Comparison of ENCODE assay signal across 31 cellular contexts in genomic region chr2:39873586-39873985, GRCh38.
"Had no signal": no experiment of that assay in that cellular context is flagged by ENCODE, and none has a peak within 500 bp of the region (broad histone marks: within the 10 kb centered on the region; RNA-seq: fewer than 3 reads in every experiment).

No MANE protein-coding gene starts in this region.

- H3K4me1 ChIP-seq: neural progenitor cell, parathyroid adenoma, psoas muscle, spleen, upper lobe of right lung, uterus had no signal

- H3K4me2 ChIP-seq: neural progenitor cell, smooth muscle cell had no signal

- DNase-seq: natural killer cell; occipital lobe; ovary; posterior cingulate gyrus; psoas muscle; right cardiac atrium; spleen; stimulated activated CD4-positive, alpha-beta T cell treated with anti-CD3 and anti-CD28 coated beads, Interleukin-12 subunit alpha, Interleukin-12 subunit beta, amount 100 ng/mL, for 4 hours; stimulated activated CD4-positive, alpha-beta T cell treated with anti-CD3 and anti-CD28 coated beads, Interleukin-1b, Interleukin-23, amount 100 ng/mL, for 48 hours; stimulated activated CD4-positive, alpha-beta T cell treated with anti-CD3 and anti-CD28 coated beads, Interleukin-4, amount 100 ng/mL, for 1 hour; stimulated activated CD4-positive, alpha-beta T cell treated with anti-CD3 and anti-CD28 coated beads, Interleukin-4, amount 100 ng/mL, for 4 hours; stimulated activated CD8-positive, alpha-beta memory T cell treated with anti-CD3 and anti-CD28 coated beads, Interleukin-4, amount 100 ng/mL, for 48 hours; stimulated activated naive CD4-positive, alpha-beta T cell; stimulated activated naive CD8-positive, alpha-beta T cell treated with anti-CD3 and anti-CD28 coated beads, Interleukin-15, amount 100 ng/mL, for 72 hours; stimulated activated naive CD8-positive, alpha-beta T cell treated with anti-CD3 and anti-CD28 coated beads, Interleukin-15, Interleukin-2, amounts not matched to agents 100 U/mL and 50 U/mL, for 24 hours; substantia nigra; testis; tibial artery; transverse colon; upper lobe of right lung; uterus had no signal

- H3K4me1 Mint-ChIP-seq: natural killer cell; stimulated activated memory B cell treated with anti-CD40 and anti-IgM and Interleukin-4, amounts not matched to agents 10 μg/mL and 1 μg/mL and 100 μg/mL, for 72 hours; stimulated activated naive CD8-positive, alpha-beta T cell treated with anti-CD3 and anti-CD28 coated beads, Interleukin-15, amount 100 ng/mL, for 72 hours had no signal

- H3K4me3 Mint-ChIP-seq: natural killer cell; nephron; neural progenitor cell; stimulated activated memory B cell treated with anti-CD40 and anti-IgM and Interleukin-4, amounts not matched to agents 10 μg/mL and 1 μg/mL and 100 μg/mL, for 72 hours; stimulated activated naive CD8-positive, alpha-beta T cell treated with anti-CD3 and anti-CD28 coated beads, Interleukin-15, amount 100 ng/mL, for 72 hours; type B pancreatic cell had no signal

- H3K9me3 ChIP-seq: ovary, psoas muscle, spleen, suprapubic skin, testis, tibial artery, transverse colon, upper lobe of right lung, uterus had no signal

- H3K4me3 ChIP-seq: neural progenitor cell, ovary, psoas muscle, skin epidermis, smooth muscle cell, spleen, suprapubic skin, testis, tibial artery, transverse colon, upper lobe of right lung, uterus had no signal

- H3K9me3 Mint-ChIP-seq: stimulated activated memory B cell treated with anti-CD40 and anti-IgM and Interleukin-4, amounts not matched to agents 10 μg/mL and 1 μg/mL and 100 μg/mL, for 72 hours; stimulated activated naive CD8-positive, alpha-beta T cell treated with anti-CD3 and anti-CD28 coated beads, Interleukin-15, amount 100 ng/mL, for 72 hours had no signal

- ATAC-seq: natural killer cell; psoas muscle; right cardiac atrium; sciatic nerve; stimulated activated memory B cell treated with anti-CD40 and anti-IgM and Interleukin-4, amounts not matched to agents 10 μg/mL and 1 μg/mL and 100 μg/mL, for 72 hours; stimulated activated naive CD8-positive, alpha-beta T cell treated with anti-CD3 and anti-CD28 coated beads, Interleukin-15, amount 100 ng/mL, for 72 hours; stimulated activated naive CD8-positive, alpha-beta T cell treated with anti-CD3 and anti-CD28 coated beads, Interleukin-15, Interleukin-2, amounts not matched to agents 100 U/mL and 50 U/mL, for 24 hours; upper lobe of right lung had no signal

- H3K36me3 Mint-ChIP-seq: natural killer cell; neural progenitor cell; stimulated activated memory B cell treated with anti-CD40 and anti-IgM and Interleukin-4, amounts not matched to agents 10 μg/mL and 1 μg/mL and 100 μg/mL, for 72 hours; type B pancreatic cell had no signal

- H3K27ac ChIP-seq: neural progenitor cell, ovary, parathyroid adenoma, psoas muscle, skin epidermis, spleen, suprapubic skin, testis, transverse colon, upper lobe of right lung, uterus had no signal

- H3K36me3 ChIP-seq: neural progenitor cell, ovary, spleen, suprapubic skin, tibial artery, transverse colon, upper lobe of right lung, uterus had no signal

- H2AFZ ChIP-seq: neural progenitor cell, parathyroid adenoma had no signal

- H3K9ac ChIP-seq: neural progenitor cell, parathyroid adenoma had no signal

- H3K27me3 Mint-ChIP-seq: stimulated activated naive CD8-positive, alpha-beta T cell treated with anti-CD3 and anti-CD28 coated beads, Interleukin-15, amount 100 ng/mL, for 72 hours had no signal

- H3K27ac Mint-ChIP-seq: natural killer cell; nephron; neural progenitor cell; progenitor cell of endocrine pancreas; stimulated activated memory B cell treated with anti-CD40 and anti-IgM and Interleukin-4, amounts not matched to agents 10 μg/mL and 1 μg/mL and 100 μg/mL, for 72 hours; stimulated activated naive CD8-positive, alpha-beta T cell treated with anti-CD3 and anti-CD28 coated beads, Interleukin-15, amount 100 ng/mL, for 72 hours; type B pancreatic cell had no signal

- H3K27me3 ChIP-seq: neural progenitor cell, ovary, spleen, suprapubic skin, testis, tibial artery, transverse colon, upper lobe of right lung, uterus had no signal

- H3K79me2 ChIP-seq: parathyroid adenoma had no signal
